15 cellular contexts compared by ENCODE assay signal in genomic region chr6:143325379-143326140, GRCh38.
A peak's percentile ranks its signal among the peaks of the same experiment; 100 is the strongest.
DNase-seq lines count a peak whose midpoint lies in the region; ATAC-seq lines count a peak whose summit lies in the region.
"Had no signal": no experiment of that assay in that cellular context is flagged by ENCODE, and none has a peak within 500 bp of the region (broad histone marks: within the 10 kb centered on the region; RNA-seq: fewer than 3 reads in every experiment).

No MANE protein-coding gene starts in this region.

- DNase-seq in ACHN, result peak; percentile 10
- DNase-seq in HT1080 (ENCODE audit: low read depth), result peak; percentile 63
- DNase-seq in astrocyte of the hippocampus (ENCODE audit: low read depth, low spot score), result peak; percentile 56
- DNase-seq in foreskin melanocyte, result peak; percentile 7
- DNase-seq in GF-D8 (lab: John Stamatoyannopoulos, UW), result no peak
- DNase-seq in GDM1 (lab: John Stamatoyannopoulos, UW), result no peak
- DNase-seq in stimulated activated naive CD4-positive, alpha-beta T cell treated with Interleukin-2 at 50 U/mL for 16 hours (lab: John Stamatoyannopoulos, UW), result no peak
- DNase-seq: activated gamma-delta T cell; amygdala; DMS53; KG1; NCI-H1417 treated with DMSO at 0.1 percent for 48 hours; stimulated activated CD4-positive, alpha-beta T cell treated with anti-CD3 and anti-CD28 coated beads, Interleukin-4, amount 100 ng/mL, for 4 hours; tibial artery had no signal

- ATAC-seq in GM21825 (IDR thresholded peaks at IDR 0.05; ENCODE audit: unreplicated experiment), result no peak

- in situ Hi-C loops in ACHN (cut with HindIII; ENCODE audit: low pct_ligation_motif_present, low pct_unique_long_range_greater_than_20kb, low sequenced_read_pairs), result no loop called here

Comparison
In these comparisons a context has a peak if more than half of its experiments do, and no peak if none do; other contexts are left out.
1. DNase-seq: peak in ACHN (single experiment), HT1080 (single experiment), astrocyte of the hippocampus (single experiment) and foreskin melanocyte (single experiment); none in GF-D8 (single experiment), GDM1 (single experiment) and stimulated activated naive CD4-positive, alpha-beta T cell treated with Interleukin-2 at 50 U/mL for 16 hours (single experiment).